ENCODE assay signal across 1 cellular context in the genomic region with DNA sequence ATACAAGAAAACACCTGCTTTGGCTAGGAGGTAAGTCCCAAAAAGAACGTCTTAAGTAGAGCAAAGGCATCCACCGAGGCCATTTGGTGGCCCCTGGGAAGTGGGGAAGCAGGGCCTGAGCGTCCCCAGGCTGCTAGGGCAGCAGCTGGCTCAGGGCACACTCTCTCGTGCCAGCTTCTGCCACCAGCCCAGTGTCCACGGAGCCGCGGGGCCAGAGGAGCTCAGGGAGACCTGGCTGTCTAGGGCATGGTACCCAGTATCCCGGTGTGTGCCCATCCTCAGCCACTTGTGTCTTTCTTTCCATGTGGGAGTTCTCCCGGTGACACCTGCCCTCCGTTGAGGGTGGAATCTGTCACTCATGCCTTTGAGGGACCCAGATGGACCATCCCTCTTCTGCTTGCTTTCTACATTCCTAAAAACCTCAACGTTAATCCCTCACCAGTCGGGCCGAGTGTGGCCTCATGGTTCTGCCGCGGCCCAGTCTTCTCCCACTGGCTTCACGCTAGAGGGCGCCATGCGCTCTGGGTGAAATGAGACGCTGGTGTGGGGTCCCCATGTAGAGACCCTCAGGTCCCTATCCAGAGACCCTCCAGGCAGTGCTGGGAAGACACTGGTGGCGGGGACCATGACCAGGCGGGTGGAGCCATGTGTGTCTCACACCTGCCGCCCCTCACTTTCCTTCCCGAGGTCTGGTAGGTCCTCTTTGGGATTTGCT.
TF ChIP-seq lines count a peak whose summit lies in the region.

No MANE protein-coding gene starts in this region.

TF ChIP-seq in K562, 482 proteins besides CTCF, POLR2A, EP300 and RAD21:
- TF ChIP-seq HSF4 (CRISPR knock-in tag; IDR thresholded peaks at IDR 0.05; ENCODE audit: borderline replicate concordance), result no peak
- TF ChIP-seq KLF13 (tag; IDR thresholded peaks at IDR 0.05; ENCODE audit: borderline replicate concordance, low read depth), result no peak
- no peak for TF ChIP-seq TAF9B (IDR thresholded peaks at IDR 0.05; ENCODE audit: partially characterized antibody)
- TF ChIP-seq DEAF1 (CRISPR knock-in tag; IDR thresholded peaks at IDR 0.05), result no peak
- TF ChIP-seq CTCFL (IDR thresholded peaks at IDR 0.05; ENCODE audit: borderline replicate concordance, insufficient read depth, low read depth, low read length, poor library complexity, severe bottlenecking), result peak; percentile 5
- peak; percentile 76 for TF ChIP-seq RBM22 (IDR thresholded peaks at IDR 0.05; ENCODE audit: low read depth, low read length, poor library complexity, severe bottlenecking)
- TF ChIP-seq ZNF224 (CRISPR knock-in tag; IDR thresholded peaks at IDR 0.05), result no peak
- TF ChIP-seq JUN (IDR thresholded peaks at IDR 0.05; ENCODE audit: borderline replicate concordance, low read depth, low read length), result no peak
- no peak for TF ChIP-seq JUN (CRISPR knock-in tag; IDR thresholded peaks at IDR 0.05; ENCODE audit: borderline replicate concordance)
- no peak for TF ChIP-seq CREB1 (IDR thresholded peaks at IDR 0.05)
- TF ChIP-seq CREB1 (CRISPR knock-in tag; IDR thresholded peaks at IDR 0.05), result no peak
- no peak for TF ChIP-seq ILF3 (IDR thresholded peaks at IDR 0.05; ENCODE audit: borderline replicate concordance)
- no peak for TF ChIP-seq ZBTB40 (IDR thresholded peaks at IDR 0.05)
- no peak for TF ChIP-seq ZBTB40 (CRISPR knock-in tag; IDR thresholded peaks at IDR 0.05)
- no peak for TF ChIP-seq HOMEZ (CRISPR knock-in tag; IDR thresholded peaks at IDR 0.05)
- TF ChIP-seq AFF4 (CRISPR knock-in tag; IDR thresholded peaks at IDR 0.05), result no peak
- no peak for TF ChIP-seq KDM2B (CRISPR knock-in tag; IDR thresholded peaks at IDR 0.05)
- no peak for TF ChIP-seq ZNF41 (CRISPR knock-in tag; conservative IDR thresholded peaks at IDR 0.05)
